1 cellular context compared by ENCODE assay signal in the genomic region with DNA sequence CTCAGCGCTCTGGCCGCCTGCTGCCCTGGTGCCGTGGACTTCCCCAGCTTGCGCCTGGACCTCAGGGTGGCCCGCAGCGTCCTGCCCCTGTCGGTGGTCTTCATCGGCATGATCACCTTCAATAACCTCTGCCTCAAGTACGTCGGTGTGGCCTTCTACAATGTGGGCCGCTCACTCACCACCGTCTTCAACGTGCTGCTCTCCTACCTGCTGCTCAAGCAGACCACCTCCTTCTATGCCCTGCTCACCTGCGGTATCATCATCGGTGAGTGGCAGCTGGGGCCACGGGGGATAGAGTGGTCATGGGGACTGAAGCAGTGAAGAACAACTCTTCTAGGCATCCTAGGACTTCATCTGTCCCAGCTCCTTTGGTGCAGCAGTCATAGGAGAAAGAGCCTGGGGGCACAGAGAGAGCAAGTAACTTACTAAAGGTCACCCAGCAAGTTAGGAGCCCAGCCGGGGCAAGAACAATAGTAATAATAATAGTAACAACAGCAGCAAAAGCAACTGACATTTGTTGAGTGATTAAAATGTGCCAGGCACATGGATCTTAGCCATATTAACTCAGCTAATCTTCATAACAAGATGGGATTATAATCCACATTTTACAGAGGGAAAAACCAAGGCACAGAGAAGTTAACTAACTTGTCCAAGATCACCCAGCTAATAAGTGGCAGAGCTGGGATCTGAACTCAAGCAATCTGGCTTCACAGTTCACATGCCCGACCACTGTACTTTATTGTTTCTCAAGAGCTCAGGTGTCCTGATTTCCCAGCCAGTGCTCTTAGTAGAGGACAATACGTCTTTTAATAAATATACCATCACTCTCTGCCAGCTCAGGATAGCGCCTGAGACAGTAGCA.
TF ChIP-seq lines count a peak whose summit lies in the region.

No MANE protein-coding gene starts in this region.

TF ChIP-seq in liver, 16 proteins besides CTCF, POLR2A, EP300 and RAD21 (continued from another document):
- no peak for TF ChIP-seq NR2F2 (IDR thresholded peaks at IDR 0.05)
- TF ChIP-seq EGR1 (IDR thresholded peaks at IDR 0.05; ENCODE audit: low read depth in 2 of 2) = no peak
- no peak for TF ChIP-seq JUND (IDR thresholded peaks at IDR 0.05)
- no peak for TF ChIP-seq FOXA1 (IDR thresholded peaks at IDR 0.05)
- TF ChIP-seq, protein P1, sequence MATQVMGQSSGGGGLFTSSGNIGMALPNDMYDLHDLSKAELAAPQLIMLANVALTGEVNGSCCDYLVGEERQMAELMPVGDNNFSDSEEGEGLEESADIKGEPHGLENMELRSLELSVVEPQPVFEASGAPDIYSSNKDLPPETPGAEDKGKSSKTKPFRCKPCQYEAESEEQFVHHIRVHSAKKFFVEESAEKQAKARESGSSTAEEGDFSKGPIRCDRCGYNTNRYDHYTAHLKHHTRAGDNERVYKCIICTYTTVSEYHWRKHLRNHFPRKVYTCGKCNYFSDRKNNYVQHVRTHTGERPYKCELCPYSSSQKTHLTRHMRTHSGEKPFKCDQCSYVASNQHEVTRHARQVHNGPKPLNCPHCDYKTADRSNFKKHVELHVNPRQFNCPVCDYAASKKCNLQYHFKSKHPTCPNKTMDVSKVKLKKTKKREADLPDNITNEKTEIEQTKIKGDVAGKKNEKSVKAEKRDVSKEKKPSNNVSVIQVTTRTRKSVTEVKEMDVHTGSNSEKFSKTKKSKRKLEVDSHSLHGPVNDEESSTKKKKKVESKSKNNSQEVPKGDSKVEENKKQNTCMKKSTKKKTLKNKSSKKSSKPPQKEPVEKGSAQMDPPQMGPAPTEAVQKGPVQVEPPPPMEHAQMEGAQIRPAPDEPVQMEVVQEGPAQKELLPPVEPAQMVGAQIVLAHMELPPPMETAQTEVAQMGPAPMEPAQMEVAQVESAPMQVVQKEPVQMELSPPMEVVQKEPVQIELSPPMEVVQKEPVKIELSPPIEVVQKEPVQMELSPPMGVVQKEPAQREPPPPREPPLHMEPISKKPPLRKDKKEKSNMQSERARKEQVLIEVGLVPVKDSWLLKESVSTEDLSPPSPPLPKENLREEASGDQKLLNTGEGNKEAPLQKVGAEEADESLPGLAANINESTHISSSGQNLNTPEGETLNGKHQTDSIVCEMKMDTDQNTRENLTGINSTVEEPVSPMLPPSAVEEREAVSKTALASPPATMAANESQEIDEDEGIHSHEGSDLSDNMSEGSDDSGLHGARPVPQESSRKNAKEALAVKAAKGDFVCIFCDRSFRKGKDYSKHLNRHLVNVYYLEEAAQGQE (IDR thresholded peaks at IDR 0.05) = no peak
